ENCODE assay signal across 1 cellular context in genomic region chr20:24609757-24610156, GRCh38.
TF ChIP-seq lines count a peak whose summit lies in the region.

No MANE protein-coding gene starts in this region.

TF ChIP-seq in HCT116, 20 proteins besides CTCF, POLR2A, EP300 and RAD21 (continued from another document):
- TF ChIP-seq ZNF274 (IDR thresholded peaks at IDR 0.05; ENCODE audit: low read depth, low read length) = no peak
TF ChIP-seq in HCT116: peak in this region for 0.
